Comparison of ENCODE assay signal across 8 cellular contexts in genomic region chr4:149914521-149915115, GRCh38.
DNase-seq lines count a peak whose midpoint lies in the region; ATAC-seq and TF ChIP-seq lines count a peak whose summit lies in the region.

No MANE protein-coding gene starts in this region.

- dilution Hi-C loops in mammary epithelial cell (cut with HindIII; ENCODE audit: low sequenced_read_pairs) = no loop called here

- BruUV-seq in mammary epithelial cell (replicated peaks; lab: Mats Ljungman, UMichigan) = no TSS peak

- no peaks in the 10 kb centered on the region for H3K4me1 ChIP-seq in mammary epithelial cell (ENCODE audit: insufficient read depth, low read length)
- H3K4me1 ChIP-seq in mucosa of descending colon (ENCODE audit: low read depth) = peaks cover 8% of the 10 kb centered on the region

- H3K9me3 ChIP-seq in mammary epithelial cell (replicated peaks; ENCODE audit: insufficient read depth, low read length) (no peaks in the 10 kb centered on the region), mucosa of descending colon (no peaks in the 10 kb centered on the region)

- no peak overlapping the region for H3K27ac ChIP-seq in mammary epithelial cell (ENCODE audit: insufficient read depth, low read depth, low read length)

- no peak overlapping the region for H3K4me2 ChIP-seq in mammary epithelial cell (ENCODE audit: insufficient read depth, low read depth, low read length)

- TF ChIP-seq CTCF in mammary epithelial cell (conservative IDR thresholded peaks at IDR 0.05 in 1 of 2, IDR thresholded peaks at IDR 0.05 in 1 of 2; ENCODE audit: extremely low read depth in 1 of 2, insufficient read depth in 1 of 2, low read depth in 1 of 2, low read length in 2 of 2) (peak; percentile 79 to 87), mucosa of descending colon (IDR thresholded peaks at IDR 0.05) (peak; percentile 25)

- WGBS in mammary epithelial cell (ENCODE audit: low coverage, missing lambda C conversion rate) = 40% methylated on average over 4 of the region's 5 CpGs

- ATAC-seq in GM18861 (IDR thresholded peaks at IDR 0.05; ENCODE audit: unreplicated experiment) (peak; percentile 74), HG03060 (IDR thresholded peaks at IDR 0.05; ENCODE audit: low read depth, unreplicated experiment) (peak; percentile 61), mucosa of descending colon (peak; percentile 52), HG02571 (IDR thresholded peaks at IDR 0.05; ENCODE audit: unreplicated experiment) (no peak)

- no peaks in the 10 kb centered on the region for H3K27me3 ChIP-seq in mammary epithelial cell (ENCODE audit: insufficient read depth, low read length)

- CTCF ChIA-PET in mammary epithelial cell (lab: Charles Lee; ENCODE audit: low non-redundant PET) = no interaction called here

- H3K79me2 ChIP-seq in mammary epithelial cell (ENCODE audit: insufficient read depth, low read length) = no peaks in the 10 kb centered on the region

- DNase-seq in NCI-H1436 (lab: John Stamatoyannopoulos, UW) = peak; percentile 20
- DNase-seq in NCI-H1436 treated with DMSO at 0.1 percent for 48 hours (lab: John Stamatoyannopoulos, UW) = no peak
- peak; percentile 27 for DNase-seq in NCI-H446 treated with DMSO at 0.1 percent for 48 hours (lab: John Stamatoyannopoulos, UW)
- peak; percentile 13 for DNase-seq in mammary epithelial cell
- peak in 1 of 3 donors; percentile 86 for DNase-seq in mucosa of descending colon

- intact Hi-C loops in mammary epithelial cell (cut with micrococcal nuclease) (loop anchor here (5.0 kb wide), 1 partner anchor 328 kb away; no protein-coding TSS in a partner anchor), mucosa of descending colon (cut with DNase I, micrococcal nuclease) (no loop called here)

- in situ Hi-C loops in mammary epithelial cell (cut with MboI; ENCODE audit: low sequenced_read_pairs in 2 of 2) = no loop called here

- H3K4me3 ChIP-seq in mammary epithelial cell (replicated peaks in 1 of 3; ENCODE audit: insufficient read depth in 1 of 3, low read depth in 2 of 3, low read length in 3 of 3) = no peak overlapping the region
- H3K4me3 ChIP-seq in mucosa of descending colon = no peak overlapping the region

- no peak overlapping the region for H3K9ac ChIP-seq in mammary epithelial cell (ENCODE audit: insufficient read depth, low read length)

- H2AFZ ChIP-seq in mammary epithelial cell (ENCODE audit: low read depth, low read length) = no peak overlapping the region

- H4K20me1 ChIP-seq in mammary epithelial cell (ENCODE audit: insufficient read depth, low read length) = no peaks in the 10 kb centered on the region

- H3K36me3 ChIP-seq in mammary epithelial cell (ENCODE audit: insufficient read depth, low read length) (no peaks in the 10 kb centered on the region), mucosa of descending colon (ENCODE audit: low read depth) (no peaks in the 10 kb centered on the region)
